10 cellular contexts compared by ENCODE assay signal in genomic region chr11:134120143-134120850, GRCh38. TPM values are rescaled to one million over a fixed set of nuclear protein-coding genes. Genes with fewer than 3 reads are reported as not detected.
A peak's percentile ranks its signal among the peaks of the same experiment; 100 is the strongest.
DNase-seq lines count a peak whose midpoint lies in the region; ATAC-seq and TF ChIP-seq lines count a peak whose summit lies in the region.
"Had no signal": no experiment of that assay in that cellular context is flagged by ENCODE, and none has a peak within 500 bp of the region (broad histone marks: within the 10 kb centered on the region; RNA-seq: fewer than 3 reads in every experiment).

No MANE protein-coding gene starts in this region.

- intact Hi-C loops in activated T-helper 2 cell treated with anti-CD3 and anti-CD28 coated beads, Interferon-gamma antibody, Interleukin-2, Interleukin-4, amounts not matched to agents 10 μg/mL and 5 μg/mL and 100 μg/mL, durations not matched to agents 14 hours and 24 hours and 36 hours (cut with micrococcal nuclease): no loop called here

- TF ChIP-seq CTCF in fibroblast of the aortic adventitia (IDR thresholded peaks at IDR 0.05; ENCODE audit: insufficient read depth, low read length) (no peak), nephron progenitor cell (IDR thresholded peaks at IDR 0.05) (no peak), MM.1S (IDR thresholded peaks at IDR 0.05; ENCODE audit: low read length) (no peak)

- H3K79me2 ChIP-seq in ACC112 (ENCODE audit: control insufficient read depth, insufficient read depth, low read length, unreplicated experiment) (peaks cover 13% of the 10 kb centered on the region), MM.1S (ENCODE audit: low read length) (no peaks in the 10 kb centered on the region)

- H3K9ac ChIP-seq in MM.1S (ENCODE audit: low read length): no peak overlapping the region
- H3K9ac ChIP-seq: BLaER1 had no signal

- H4K20me1 ChIP-seq in MM.1S (ENCODE audit: insufficient read depth, low read length): no peaks in the 10 kb centered on the region

- no peaks in the 10 kb centered on the region for H3K36me3 ChIP-seq in ACC112 (ENCODE audit: insufficient read depth, low read length)
- no peaks in the 10 kb centered on the region for H3K36me3 ChIP-seq in MM.1S (replicated peaks; ENCODE audit: insufficient read depth, low read length)

- H3K9me3 Mint-ChIP-seq in nephron progenitor cell: peaks cover 2% of the 10 kb centered on the region
- H3K9me3 Mint-ChIP-seq in activated T-helper 2 cell treated with anti-CD3 and anti-CD28 coated beads, Interferon-gamma antibody, Interleukin-2, Interleukin-4, amounts not matched to agents 10 μg/mL and 5 μg/mL and 100 μg/mL, durations not matched to agents 14 hours and 24 hours and 36 hours: no peaks in the 10 kb centered on the region

- peak overlapping the region; percentile 68 for H3K27ac ChIP-seq in ACC112 (ENCODE audit: low read depth, low read length)
- H3K27ac ChIP-seq in MM.1S (ENCODE audit: low read length): no peak overlapping the region
- H3K27ac ChIP-seq: BLaER1 had no signal

- peak overlapping the region; percentile 66 for H3K4me3 ChIP-seq in ACC112 (ENCODE audit: low read depth, low read length)
- peak overlapping the region; percentile 52 for H3K4me3 ChIP-seq in fibroblast of the aortic adventitia (ENCODE audit: low read depth, low read length)
- H3K4me3 ChIP-seq in MM.1S (ENCODE audit: low read length): no peak overlapping the region
- H3K4me3 ChIP-seq: BLaER1 had no signal

- H3K36me3 Mint-ChIP-seq in T-helper 17 cell (ENCODE audit: low read depth) (no peaks in the 10 kb centered on the region), nephron progenitor cell (ENCODE audit: low read depth) (peaks cover 10% of the 10 kb centered on the region)
- H3K36me3 Mint-ChIP-seq in activated T-helper 2 cell treated with anti-CD3 and anti-CD28 coated beads, Interferon-gamma antibody, Interleukin-2, Interleukin-4, amounts not matched to agents 10 μg/mL and 5 μg/mL and 100 μg/mL, durations not matched to agents 14 hours and 24 hours and 36 hours (ENCODE audit: low read depth): no peaks in the 10 kb centered on the region

- no peak for DNase-seq in T-helper 17 cell
- peak; percentile 97 for DNase-seq in fibroblast of the aortic adventitia (ENCODE audit: low read depth)
- DNase-seq in nephron progenitor cell: no peak
- DNase-seq in activated T-helper 2 cell treated with anti-CD3 and anti-CD28 coated beads, Interferon-gamma antibody, Interleukin-2, Interleukin-4, amounts not matched to agents 10 μg/mL and 5 μg/mL and 100 μg/mL, durations not matched to agents 14 hours and 24 hours and 36 hours (ENCODE audit: low spot score): no peak
- DNase-seq in MM.1S: no peak
- no peak for DNase-seq in NCI-H1436 (lab: John Stamatoyannopoulos, UW)
- DNase-seq: T-helper 9 cell had no signal

- H3K9me2 ChIP-seq in MM.1S (replicated peaks; ENCODE audit: insufficient read depth, low read length): no peaks in the 10 kb centered on the region

- peaks cover 50% of the 10 kb centered on the region for H3K27me3 Mint-ChIP-seq in T-helper 17 cell
- peaks cover 26% of the 10 kb centered on the region for H3K27me3 Mint-ChIP-seq in nephron progenitor cell (ENCODE audit: low read depth, poor library complexity)
- peaks cover 31% of the 10 kb centered on the region for H3K27me3 Mint-ChIP-seq in activated T-helper 2 cell treated with anti-CD3 and anti-CD28 coated beads, Interferon-gamma antibody, Interleukin-2, Interleukin-4, amounts not matched to agents 10 μg/mL and 5 μg/mL and 100 μg/mL, durations not matched to agents 14 hours and 24 hours and 36 hours (ENCODE audit: low read depth)

- peaks cover 4% of the 10 kb centered on the region for H3K4me1 Mint-ChIP-seq in T-helper 17 cell
- H3K4me1 Mint-ChIP-seq in nephron progenitor cell: peaks cover 26% of the 10 kb centered on the region
- H3K4me1 Mint-ChIP-seq in activated T-helper 2 cell treated with anti-CD3 and anti-CD28 coated beads, Interferon-gamma antibody, Interleukin-2, Interleukin-4, amounts not matched to agents 10 μg/mL and 5 μg/mL and 100 μg/mL, durations not matched to agents 14 hours and 24 hours and 36 hours (ENCODE audit: low read depth): peaks cover 7% of the 10 kb centered on the region

- H3K27me3 ChIP-seq in ACC112 (ENCODE audit: insufficient read depth, low read length) (no peaks in the 10 kb centered on the region), MM.1S (replicated peaks; ENCODE audit: insufficient read depth, low read length) (no peaks in the 10 kb centered on the region; the same call in 1 of the 2 replicates)

- peaks cover 24% of the 10 kb centered on the region for H3K4me1 ChIP-seq in ACC112 (ENCODE audit: control insufficient read depth, insufficient read depth, low read length, unreplicated experiment)
- no peaks in the 10 kb centered on the region for H3K4me1 ChIP-seq in MM.1S (ENCODE audit: low read length)

- no peak overlapping the region for H3K4me2 ChIP-seq in MM.1S (ENCODE audit: low read depth, low read length)
- H3K4me2 ChIP-seq: BLaER1 had no signal

- H3K27ac Mint-ChIP-seq in T-helper 17 cell: peak overlapping the region; percentile 14
- H3K27ac Mint-ChIP-seq in nephron progenitor cell: peak overlapping the region; percentile 79
- H3K27ac Mint-ChIP-seq in activated T-helper 2 cell treated with anti-CD3 and anti-CD28 coated beads, Interferon-gamma antibody, Interleukin-2, Interleukin-4, amounts not matched to agents 10 μg/mL and 5 μg/mL and 100 μg/mL, durations not matched to agents 14 hours and 24 hours and 36 hours: no peak overlapping the region

- no peaks in the 10 kb centered on the region for H3F3A ChIP-seq in MM.1S (ENCODE audit: insufficient read depth, low read length)

- H2AFZ ChIP-seq in ACC112 (ENCODE audit: low read length, unreplicated experiment): peak overlapping the region; percentile 19
- H2AFZ ChIP-seq in MM.1S (ENCODE audit: low read length): no peak overlapping the region

- H3K9me3 ChIP-seq in T-helper 17 cell (ENCODE audit: control insufficient read depth, low read length, poor library complexity, severe bottlenecking): no peaks in the 10 kb centered on the region
- H3K9me3 ChIP-seq in MM.1S (replicated peaks; ENCODE audit: insufficient read depth, low read length): no peaks in the 10 kb centered on the region
- H3K9me3 ChIP-seq: BLaER1 had no signal

- no peak for ATAC-seq in T-helper 17 cell
- no peak for ATAC-seq in GM21515 (IDR thresholded peaks at IDR 0.05; ENCODE audit: unreplicated experiment)

- no peak overlapping the region for H3K4me3 Mint-ChIP-seq in T-helper 17 cell
- no peak overlapping the region for H3K4me3 Mint-ChIP-seq in nephron progenitor cell
- no peak overlapping the region for H3K4me3 Mint-ChIP-seq in activated T-helper 2 cell treated with anti-CD3 and anti-CD28 coated beads, Interferon-gamma antibody, Interleukin-2, Interleukin-4, amounts not matched to agents 10 μg/mL and 5 μg/mL and 100 μg/mL, durations not matched to agents 14 hours and 24 hours and 36 hours (ENCODE audit: low read depth)

RNA-seq across cellular contexts. Expression of gene JAM3, which starts 51.4 kb away (rescaled TPM):
- total RNA-seq in T-helper 17 cell (10 to 100 TPM; 12.5 to 37.4 TPM), fibroblast of the aortic adventitia (ENCODE audit: low replicate concordance) (61.6 and 63.0 TPM in 2 replicates)
- total RNA-seq in activated T-helper 2 cell treated with anti-CD3 and anti-CD28 coated beads, Interferon-gamma antibody, Interleukin-2, Interleukin-4, amounts not matched to agents 10 μg/mL and 5 μg/mL and 100 μg/mL, durations not matched to agents 14 hours and 24 hours and 36 hours: 2.4 and 3.4 TPM in 2 replicates
